8 cellular contexts compared by ENCODE assay signal in genomic region chr12:59596232-59597143, GRCh38. TPM values are rescaled to one million over a fixed set of nuclear protein-coding genes. Genes with fewer than 3 reads are reported as not detected.
DNase-seq lines count a peak whose midpoint lies in the region; ATAC-seq and TF ChIP-seq lines count a peak whose summit lies in the region.

No MANE protein-coding gene starts in this region.

- peak overlapping the region; percentile 84 for H3K4me2 ChIP-seq in OCI-LY7 (ENCODE audit: low read length)

- DNase-seq in CD8-positive, alpha-beta memory T cell = peak; percentile 73 to 95 (median 90)
- DNase-seq in HS-5 (ENCODE audit: low read depth) (peak; percentile 58), OCI-LY7 (ENCODE audit: low spot score) (peak; percentile 91), fibroblast of gingiva (ENCODE audit: low read depth) (peak; percentile 86)
- peak; percentile 73 for DNase-seq in activated T-cell treated with anti-CD3 and anti-CD28 coated beads, Interleukin-2, amount 50 U/mL, for 4 hours
- peak; percentile 65 to 93 (median 92) for DNase-seq in naive thymus-derived CD4-positive, alpha-beta T cell
- peak; percentile 64 to 88 for DNase-seq in stimulated activated effector memory CD8-positive, alpha-beta T cell treated with anti-CD3 and anti-CD28 coated beads, Interleukin-12 subunit alpha, Interleukin-12 subunit beta, amount 100 ng/mL, for 72 hours (ENCODE audit: low spot score in 2 of 2)

- peak overlapping the region; percentile 84 to 95 (median 92) for H3K4me3 Mint-ChIP-seq in CD8-positive, alpha-beta memory T cell
- peak overlapping the region; percentile 97 for H3K4me3 Mint-ChIP-seq in activated T-cell treated with anti-CD3 and anti-CD28 coated beads, Interleukin-2, amount 50 U/mL, for 4 hours
- peak overlapping the region; percentile 87 to 99 (median 95) for H3K4me3 Mint-ChIP-seq in naive thymus-derived CD4-positive, alpha-beta T cell
- H3K4me3 Mint-ChIP-seq in stimulated activated effector memory CD8-positive, alpha-beta T cell treated with anti-CD3 and anti-CD28 coated beads, Interleukin-12 subunit alpha, Interleukin-12 subunit beta, amount 100 ng/mL, for 72 hours = peak overlapping the region; percentile 98

- peaks cover 42% of the 10 kb centered on the region; the same call in 1 of the 2 replicates for H3K79me2 ChIP-seq in OCI-LY7 (ENCODE audit: insufficient read depth, low read depth, low read length)

- H3K27ac ChIP-seq in CD8-positive, alpha-beta memory T cell (ENCODE audit: low read depth, low read length) = peak overlapping the region; percentile 92
- H3K27ac ChIP-seq in OCI-LY7 (ENCODE audit: low read depth, low read length, poor library complexity, severe bottlenecking) = peak overlapping the region; percentile 88
- H3K27ac ChIP-seq in naive thymus-derived CD4-positive, alpha-beta T cell (ENCODE audit: low read depth, low read length) = peak overlapping the region; percentile 89

- CTCF ChIA-PET in CD8-positive, alpha-beta memory T cell (lab: Charles Lee) = no interaction called here
- CTCF ChIA-PET in OCI-LY7 (lab: Charles Lee; ENCODE audit: unreplicated experiment) = no interaction called here
- CTCF ChIA-PET in naive thymus-derived CD4-positive, alpha-beta T cell (lab: Charles Lee) = interaction anchor here (0.8 to 1.3 kb wide), 2 partner anchors 11 to 164 kb away, joined by 3 to 4 read pairs; no protein-coding TSS in a partner anchor

- no peaks in the 10 kb centered on the region for H3K9me3 ChIP-seq in CD8-positive, alpha-beta memory T cell (ENCODE audit: low read length)
- no peaks in the 10 kb centered on the region for H3K9me3 ChIP-seq in OCI-LY7 (ENCODE audit: low read length)
- no peaks in the 10 kb centered on the region for H3K9me3 ChIP-seq in naive thymus-derived CD4-positive, alpha-beta T cell (ENCODE audit: control insufficient read depth in 2 of 3, low read length in 3 of 3)

- peak overlapping the region; percentile 96 to 98 (median 98) for H3K27ac Mint-ChIP-seq in CD8-positive, alpha-beta memory T cell
- H3K27ac Mint-ChIP-seq in naive thymus-derived CD4-positive, alpha-beta T cell = peak overlapping the region; percentile 93 to 99 (median 97)
- H3K27ac Mint-ChIP-seq in stimulated activated effector memory CD8-positive, alpha-beta T cell treated with anti-CD3 and anti-CD28 coated beads, Interleukin-12 subunit alpha, Interleukin-12 subunit beta, amount 100 ng/mL, for 72 hours = peak overlapping the region; percentile 100

- POLR2A ChIA-PET in CD8-positive, alpha-beta memory T cell (lab: Charles Lee) = no interaction called here
- POLR2A ChIA-PET in OCI-LY7 (lab: Charles Lee) = interaction anchor here (0.5 to 1.7 kb wide), 4 partner anchors 8 to 206 kb away, joined by 3 to 4 read pairs (median 4); no protein-coding TSS in a partner anchor
- POLR2A ChIA-PET in naive thymus-derived CD4-positive, alpha-beta T cell (lab: Charles Lee) = interaction anchor here (0.9 to 1.7 kb wide), 8 partner anchors 10 to 66 kb away, joined by 3 to 6 read pairs (median 5); no protein-coding TSS in a partner anchor

- peaks cover 0 to 5% of the 10 kb centered on the region in 2 donors for H3K27me3 Mint-ChIP-seq in CD8-positive, alpha-beta memory T cell
- no peaks in the 10 kb centered on the region for H3K27me3 Mint-ChIP-seq in activated T-cell treated with anti-CD3 and anti-CD28 coated beads, Interleukin-2, amount 50 U/mL, for 4 hours (ENCODE audit: low read depth)
- H3K27me3 Mint-ChIP-seq in naive thymus-derived CD4-positive, alpha-beta T cell = no peaks in the 10 kb centered on the region

- peaks cover 54 to 62% (median 60%) of the 10 kb centered on the region in 3 donors for H3K4me1 Mint-ChIP-seq in CD8-positive, alpha-beta memory T cell
- peaks cover 51% of the 10 kb centered on the region for H3K4me1 Mint-ChIP-seq in activated T-cell treated with anti-CD3 and anti-CD28 coated beads, Interleukin-2, amount 50 U/mL, for 4 hours (ENCODE audit: low read depth)
- peaks cover 30 to 73% (median 66%) of the 10 kb centered on the region in 7 donors for H3K4me1 Mint-ChIP-seq in naive thymus-derived CD4-positive, alpha-beta T cell
- H3K4me1 Mint-ChIP-seq in stimulated activated effector memory CD8-positive, alpha-beta T cell treated with anti-CD3 and anti-CD28 coated beads, Interleukin-12 subunit alpha, Interleukin-12 subunit beta, amount 100 ng/mL, for 72 hours = peaks cover 55% of the 10 kb centered on the region

- H3K36me3 Mint-ChIP-seq in CD8-positive, alpha-beta memory T cell = peaks cover 0 to 36% (median 11%) of the 10 kb centered on the region in 3 donors
- H3K36me3 Mint-ChIP-seq in activated T-cell treated with anti-CD3 and anti-CD28 coated beads, Interleukin-2, amount 50 U/mL, for 4 hours (ENCODE audit: insufficient read depth) = peaks cover 13% of the 10 kb centered on the region
- peaks cover 2 to 11% (median 6%) of the 10 kb centered on the region in 5 donors for H3K36me3 Mint-ChIP-seq in naive thymus-derived CD4-positive, alpha-beta T cell
- peaks cover 24% of the 10 kb centered on the region for H3K36me3 Mint-ChIP-seq in stimulated activated effector memory CD8-positive, alpha-beta T cell treated with anti-CD3 and anti-CD28 coated beads, Interleukin-12 subunit alpha, Interleukin-12 subunit beta, amount 100 ng/mL, for 72 hours

- no peaks in the 10 kb centered on the region for H3K9me2 ChIP-seq in OCI-LY7 (ENCODE audit: insufficient read depth, low read length)

- peaks cover 30% of the 10 kb centered on the region for H3K4me1 ChIP-seq in CD8-positive, alpha-beta memory T cell (ENCODE audit: insufficient read depth, low read length)
- H3K4me1 ChIP-seq in OCI-LY7 (ENCODE audit: insufficient read depth, low read length, poor library complexity, severe bottlenecking) = peaks cover 23% of the 10 kb centered on the region
- peaks cover 18 to 22% of the 10 kb centered on the region in 2 donors for H3K4me1 ChIP-seq in naive thymus-derived CD4-positive, alpha-beta T cell (ENCODE audit: control insufficient read depth in 2 of 2, insufficient read depth in 2 of 2, low read length in 2 of 2)

- peak; percentile 41; the same call in 1 of the 2 replicates for TF ChIP-seq CTCF in OCI-LY7 (conservative IDR thresholded peaks at IDR 0.05; ENCODE audit: low read length)

- intact Hi-C loops in OCI-LY7 (cut with micrococcal nuclease; ENCODE audit: unreplicated experiment) = loop anchor here (5.0 kb wide), 2 partner anchors 211 to 1931 kb away; no protein-coding TSS in a partner anchor
- intact Hi-C loops in naive thymus-derived CD4-positive, alpha-beta T cell (cut with micrococcal nuclease) = loop anchor here (1.0 to 5.0 kb wide), 7 partner anchors 18 to 212 kb away; no protein-coding TSS in a partner anchor

- no peaks in the 10 kb centered on the region; the same call in 1 of the 2 replicates for H4K20me1 ChIP-seq in OCI-LY7 (ENCODE audit: insufficient read depth, low read length)

- H2AFZ ChIP-seq in OCI-LY7 (ENCODE audit: low read length) = peak overlapping the region; percentile 74

- BruUV-seq in OCI-LY7 (replicated peaks; lab: Mats Ljungman, UMichigan) = no TSS peak

- peaks cover 0 to 1% (median 0%) of the 10 kb centered on the region in 5 donors for H3K9me3 Mint-ChIP-seq in CD8-positive, alpha-beta memory T cell
- H3K9me3 Mint-ChIP-seq in activated T-cell treated with anti-CD3 and anti-CD28 coated beads, Interleukin-2, amount 50 U/mL, for 4 hours = no peaks in the 10 kb centered on the region
- H3K9me3 Mint-ChIP-seq in naive thymus-derived CD4-positive, alpha-beta T cell = peaks cover 0 to 7% (median 0%) of the 10 kb centered on the region in 11 donors
- no peaks in the 10 kb centered on the region for H3K9me3 Mint-ChIP-seq in stimulated activated effector memory CD8-positive, alpha-beta T cell treated with anti-CD3 and anti-CD28 coated beads, Interleukin-12 subunit alpha, Interleukin-12 subunit beta, amount 100 ng/mL, for 72 hours

- H3K27me3 ChIP-seq in CD8-positive, alpha-beta memory T cell (ENCODE audit: insufficient read depth, low read length, poor library complexity, severe bottlenecking) = no peaks in the 10 kb centered on the region
- H3K27me3 ChIP-seq in naive thymus-derived CD4-positive, alpha-beta T cell (ENCODE audit: control insufficient read depth in 2 of 2, insufficient read depth in 2 of 2, low read length in 2 of 2) = no peaks in the 10 kb centered on the region

- H3K4me3 ChIP-seq in CD8-positive, alpha-beta memory T cell (ENCODE audit: low read length) = peak overlapping the region; percentile 84
- H3K4me3 ChIP-seq in OCI-LY7 (ENCODE audit: low read depth, low read length, poor library complexity, severe bottlenecking) = peak overlapping the region; percentile 80
- H3K4me3 ChIP-seq in naive thymus-derived CD4-positive, alpha-beta T cell (ENCODE audit: low read length) = peak overlapping the region; percentile 82

- no peaks in the 10 kb centered on the region for H3K36me3 ChIP-seq in CD8-positive, alpha-beta memory T cell (ENCODE audit: insufficient read depth, low read length)
- H3K36me3 ChIP-seq in OCI-LY7 (ENCODE audit: insufficient read depth, low read length) = peaks cover 37% of the 10 kb centered on the region
- peaks cover 0 to 5% (median 0%) of the 10 kb centered on the region in 3 experiments for H3K36me3 ChIP-seq in naive thymus-derived CD4-positive, alpha-beta T cell (ENCODE audit: control insufficient read depth in 2 of 3, insufficient read depth in 3 of 3, low read length in 3 of 3)

- ATAC-seq in GM21360 (IDR thresholded peaks at IDR 0.05; ENCODE audit: unreplicated experiment) = peak; percentile 37
- peak; percentile 60 to 63 for ATAC-seq in activated T-cell treated with anti-CD3 and anti-CD28 coated beads, Interleukin-2, amount 50 U/mL, for 4 hours
- peak; percentile 83 for ATAC-seq in naive thymus-derived CD4-positive, alpha-beta T cell
- ATAC-seq in stimulated activated effector memory CD8-positive, alpha-beta T cell treated with anti-CD3 and anti-CD28 coated beads, Interleukin-12 subunit alpha, Interleukin-12 subunit beta, amount 100 ng/mL, for 72 hours = peak; percentile 69

RNA-seq across cellular contexts. Expression of gene SLC16A7, which starts 0.7 kb away (rescaled TPM):
- total RNA-seq in CD8-positive, alpha-beta memory T cell = 10 to 100 TPM; 34.0 to 35.1 TPM
- polyA plus RNA-seq in CD8-positive, alpha-beta memory T cell = 30.3 TPM
- 26.9 and 34.1 TPM in 2 replicates for total RNA-seq in OCI-LY7 (2014; rRNA removed; shearing (Covaris generic))
- 30.7 and 32.3 TPM in 2 replicates for total RNA-seq in OCI-LY7 (2022)
- 10 to 100 TPM; 37.1 to 46.9 (median 43.9) TPM for total RNA-seq in activated T-cell treated with anti-CD3 and anti-CD28 coated beads, Interleukin-2, amount 50 U/mL, for 4 hours
- 10 to 100 TPM; 32.3 to 57.5 (median 40.4) TPM for total RNA-seq in naive thymus-derived CD4-positive, alpha-beta T cell
- polyA plus RNA-seq in naive thymus-derived CD4-positive, alpha-beta T cell = 10 to 100 TPM; 19.4 to 26.0 TPM

Comparison
In these comparisons a context has a peak if more than half of its experiments do, and no peak if none do; other contexts are left out.
1. Peak in every context shown above with its lines: DNase-seq, ATAC-seq, H3K4me3 ChIP-seq and H3K27ac ChIP-seq.